8 cellular contexts compared by ENCODE assay signal in genomic region chr3:48897401-48898376, GRCh38. TPM values are rescaled to one million over a fixed set of nuclear protein-coding genes. Genes with fewer than 3 reads are reported as not detected.
DNase-seq lines count a peak whose midpoint lies in the region; ATAC-seq and TF ChIP-seq lines count a peak whose summit lies in the region.

No MANE protein-coding gene starts in this region.

- peak overlapping the region; percentile 92 for H3K27ac Mint-ChIP-seq in activated CD4-positive, alpha-beta T cell treated with anti-CD3 and anti-CD28 coated beads for 36 hours
- peak overlapping the region; percentile 91 to 93 for H3K27ac Mint-ChIP-seq in effector memory CD8-positive, alpha-beta T cell
- peak overlapping the region; percentile 82 to 99 (median 88) for H3K27ac Mint-ChIP-seq in naive thymus-derived CD4-positive, alpha-beta T cell

- H3K9me3 Mint-ChIP-seq in activated CD4-positive, alpha-beta T cell treated with anti-CD3 and anti-CD28 coated beads for 36 hours (ENCODE audit: low read depth): no peaks in the 10 kb centered on the region
- H3K9me3 Mint-ChIP-seq in effector memory CD8-positive, alpha-beta T cell: no peaks in the 10 kb centered on the region
- H3K9me3 Mint-ChIP-seq in naive thymus-derived CD4-positive, alpha-beta T cell: no peaks in the 10 kb centered on the region

- H2AFZ ChIP-seq in OCI-LY1 (ENCODE audit: low read length): no peak overlapping the region

- H3K79me2 ChIP-seq in OCI-LY1 (ENCODE audit: insufficient read depth, low read length): no peaks in the 10 kb centered on the region

- H3K27me3 Mint-ChIP-seq in activated CD4-positive, alpha-beta T cell treated with anti-CD3 and anti-CD28 coated beads for 36 hours: no peaks in the 10 kb centered on the region
- H3K27me3 Mint-ChIP-seq in effector memory CD8-positive, alpha-beta T cell: no peaks in the 10 kb centered on the region
- H3K27me3 Mint-ChIP-seq in naive thymus-derived CD4-positive, alpha-beta T cell: no peaks in the 10 kb centered on the region

- H4K20me1 ChIP-seq in OCI-LY1 (ENCODE audit: insufficient read depth, low read length): no peaks in the 10 kb centered on the region

- H3K27me3 ChIP-seq in OCI-LY1 (ENCODE audit: insufficient read depth, low read length): no peaks in the 10 kb centered on the region
- H3K27me3 ChIP-seq in naive thymus-derived CD4-positive, alpha-beta T cell (ENCODE audit: control insufficient read depth in 2 of 2, insufficient read depth in 2 of 2, low read length in 2 of 2): no peaks in the 10 kb centered on the region

- no peaks in the 10 kb centered on the region for H3K36me3 ChIP-seq in OCI-LY1 (ENCODE audit: insufficient read depth, low read length)
- H3K36me3 ChIP-seq in naive thymus-derived CD4-positive, alpha-beta T cell (ENCODE audit: control insufficient read depth in 2 of 3, insufficient read depth in 3 of 3, low read length in 3 of 3): peaks cover 0 to 4% (median 0%) of the 10 kb centered on the region in 3 experiments

- peak; percentile 33 for DNase-seq in activated CD4-positive, alpha-beta T cell treated with anti-CD3 and anti-CD28 coated beads for 36 hours
- no peak for DNase-seq in activated CD4-positive, alpha-beta T cell treated with anti-CD3 and anti-CD28 coated beads for 48 hours
- peak in 1 of 3 experiments; percentile 10 for DNase-seq in effector memory CD8-positive, alpha-beta T cell
- peak in 2 of 9 donors; percentile 10 to 29 for DNase-seq in naive thymus-derived CD4-positive, alpha-beta T cell
- no peak for DNase-seq in glomerular visceral epithelial cell (ENCODE audit: extremely low spot score)
- no peak for DNase-seq in A172 (ENCODE audit: low spot score)
- no peak for DNase-seq in HEK293T (ENCODE audit: extremely low spot score)

- peak overlapping the region; percentile 31 for H3K27ac ChIP-seq in OCI-LY1 (ENCODE audit: low read depth, low read length, poor library complexity, severe bottlenecking)
- H3K27ac ChIP-seq in naive thymus-derived CD4-positive, alpha-beta T cell (ENCODE audit: low read depth, low read length): peak overlapping the region; percentile 76

- intact Hi-C loops in activated CD4-positive, alpha-beta T cell treated with anti-CD3 and anti-CD28 coated beads for 36 hours (cut with DNase I, micrococcal nuclease): loop anchor here (1.0 to 2.0 kb wide), 8 partner anchors 21 to 777 kb away; partner anchors contain the start of genes ARIH2 (in 2 of the 2), APEH (in 1 of the 2), IP6K2 (in 1 of the 2) and PFKFB4 (in 1 of the 2)
- intact Hi-C loops in naive thymus-derived CD4-positive, alpha-beta T cell (cut with micrococcal nuclease): loop anchor here (1.0 to 10.0 kb wide), 15 partner anchors 21 to 597 kb away; partner anchors contain the start of genes PRKAR2A (in 2 of the 2), ARIH2 (in 1 of the 2), ATRIP (in 1 of the 2) and CCDC51 (in 1 of the 2)

- H3K36me3 Mint-ChIP-seq in activated CD4-positive, alpha-beta T cell treated with anti-CD3 and anti-CD28 coated beads for 36 hours (ENCODE audit: low read depth): no peaks in the 10 kb centered on the region
- peaks cover 6% of the 10 kb centered on the region for H3K36me3 Mint-ChIP-seq in effector memory CD8-positive, alpha-beta T cell (ENCODE audit: insufficient read depth)
- H3K36me3 Mint-ChIP-seq in naive thymus-derived CD4-positive, alpha-beta T cell: peaks cover 0 to 10% (median 0%) of the 10 kb centered on the region in 5 donors

- peaks cover 6% of the 10 kb centered on the region for H3F3A ChIP-seq in OCI-LY1 (ENCODE audit: insufficient read depth, low read length)

- H3K9me2 ChIP-seq in OCI-LY1 (ENCODE audit: low read depth, low read length): no peaks in the 10 kb centered on the region

- H3K4me1 Mint-ChIP-seq in activated CD4-positive, alpha-beta T cell treated with anti-CD3 and anti-CD28 coated beads for 36 hours: peaks cover 24% of the 10 kb centered on the region
- peaks cover 33 to 35% of the 10 kb centered on the region in 2 donors for H3K4me1 Mint-ChIP-seq in effector memory CD8-positive, alpha-beta T cell (ENCODE audit: low read depth in 2 of 2)
- peaks cover 27 to 48% (median 41%) of the 10 kb centered on the region in 7 donors for H3K4me1 Mint-ChIP-seq in naive thymus-derived CD4-positive, alpha-beta T cell

- peak overlapping the region; percentile 94 for H3K4me2 ChIP-seq in OCI-LY1 (ENCODE audit: low read length)

- peak overlapping the region; percentile 79 for H3K4me3 ChIP-seq in OCI-LY1 (ENCODE audit: low read depth, low read length, poor library complexity, severe bottlenecking)
- H3K4me3 ChIP-seq in naive thymus-derived CD4-positive, alpha-beta T cell (ENCODE audit: low read length): peak overlapping the region; percentile 91

- POLR2A ChIA-PET in activated CD4-positive, alpha-beta T cell treated with anti-CD3 and anti-CD28 coated beads for 36 hours (lab: Charles Lee): interaction anchor here (0.5 to 2.3 kb wide), 3 partner anchors 21 to 33 kb away, joined by 3 to 18 read pairs (median 3); partner anchors contain the start of gene ARIH2
- POLR2A ChIA-PET in naive thymus-derived CD4-positive, alpha-beta T cell (lab: Charles Lee): interaction anchor here (0.5 to 3.3 kb wide), 13 partner anchors 11 to 1139 kb away, joined by 3 to 39 read pairs (median 5); partner anchors contain the start of genes ARIH2, NDUFAF3, QRICH1 and WDR6
- POLR2A ChIA-PET in HEK293T (lab: Yijun Ruan, JAX): interaction anchor here (0.8 to 3.7 kb wide), 4 partner anchors 9 to 234 kb away, joined by 3 to 14 read pairs (median 6); partner anchors contain the start of genes ARIH2 and PRKAR2A

- no peaks in the 10 kb centered on the region for H3K9me3 ChIP-seq in OCI-LY1 (ENCODE audit: low read length)
- H3K9me3 ChIP-seq in naive thymus-derived CD4-positive, alpha-beta T cell (ENCODE audit: control insufficient read depth in 2 of 3, low read length in 3 of 3): no peaks in the 10 kb centered on the region

- H3K9ac ChIP-seq in OCI-LY1 (ENCODE audit: low read length): peak overlapping the region; percentile 74

- no peak for TF ChIP-seq CTCF in OCI-LY1 (IDR thresholded peaks at IDR 0.05; ENCODE audit: low read length)

- CTCF ChIA-PET in activated CD4-positive, alpha-beta T cell treated with anti-CD3 and anti-CD28 coated beads for 36 hours (lab: Charles Lee): interaction anchor here (0.6 to 1.3 kb wide), 10 partner anchors 13 to 461 kb away, joined by 3 to 5 read pairs (median 3); partner anchors contain the start of genes ARIH2, NCKIPSD, NDUFAF3 and PRKAR2A
- CTCF ChIA-PET in naive thymus-derived CD4-positive, alpha-beta T cell (lab: Charles Lee): interaction anchor here (0.7 to 2.8 kb wide), 5 partner anchors 22 to 178 kb away, joined by 3 to 15 read pairs (median 3); partner anchors contain the start of gene ARIH2
- CTCF ChIA-PET in HEK293T (lab: Yijun Ruan, JAX): interaction anchor here (0.6 kb wide), 1 partner anchor 158 kb away, joined by 3 read pairs; no protein-coding TSS in a partner anchor

- H3K4me1 ChIP-seq in OCI-LY1 (ENCODE audit: insufficient read depth, low read length, severe bottlenecking): peaks cover 22% of the 10 kb centered on the region
- H3K4me1 ChIP-seq in naive thymus-derived CD4-positive, alpha-beta T cell (ENCODE audit: control insufficient read depth in 2 of 2, insufficient read depth in 2 of 2, low read length in 2 of 2): peaks cover 21 to 23% of the 10 kb centered on the region in 2 donors

- peak overlapping the region; percentile 90 for H3K4me3 Mint-ChIP-seq in activated CD4-positive, alpha-beta T cell treated with anti-CD3 and anti-CD28 coated beads for 36 hours
- H3K4me3 Mint-ChIP-seq in effector memory CD8-positive, alpha-beta T cell: peak overlapping the region; percentile 92 to 96
- peak overlapping the region; percentile 89 to 99 (median 94) for H3K4me3 Mint-ChIP-seq in naive thymus-derived CD4-positive, alpha-beta T cell

- ATAC-seq in activated CD4-positive, alpha-beta T cell treated with anti-CD3 and anti-CD28 coated beads for 36 hours: no peak
- peak; percentile 1 for ATAC-seq in effector memory CD8-positive, alpha-beta T cell (replicated peaks)
- ATAC-seq in naive thymus-derived CD4-positive, alpha-beta T cell: peak; percentile 5

TF ChIP-seq in HEK293T, 16 proteins besides CTCF, POLR2A, EP300 and RAD21:
- TF ChIP-seq PKNOX1 (IDR thresholded peaks at IDR 0.05) (no peak), ELF4 (IDR thresholded peaks at IDR 0.05) (no peak), BHLHE40 (IDR thresholded peaks at IDR 0.05; ENCODE audit: borderline replicate concordance) (no peak)
TF ChIP-seq in HEK293T: peak in this region for 0.

RNA-seq across cellular contexts. Expression of gene SLC25A20, which starts 1.0 kb away (rescaled TPM):
- 10 to 100 TPM; 15.8 to 18.5 TPM for total RNA-seq in activated CD4-positive, alpha-beta T cell treated with anti-CD3 and anti-CD28 coated beads for 36 hours
- total RNA-seq in naive thymus-derived CD4-positive, alpha-beta T cell: 10 to 100 TPM in 4 of 5 experiments, 1 to 10 TPM in 1; 6.6 to 27.3 (median 12.8) TPM
- polyA plus RNA-seq in naive thymus-derived CD4-positive, alpha-beta T cell: 10 to 100 TPM; 15.7 to 19.4 TPM
- total RNA-seq in A172 (2014; rRNA removed; shearing (Covaris generic)): 23.9 and 45.5 TPM in 2 replicates

RNA-seq across cellular contexts. Expression of gene ARIH2, which starts 21.0 kb away (rescaled TPM):
- total RNA-seq in activated CD4-positive, alpha-beta T cell treated with anti-CD3 and anti-CD28 coated beads for 36 hours: 100 to 1,000 TPM; 105 to 112 TPM
- 100 to 1,000 TPM; 103 to 189 (median 150) TPM for total RNA-seq in naive thymus-derived CD4-positive, alpha-beta T cell
- polyA plus RNA-seq in naive thymus-derived CD4-positive, alpha-beta T cell: 100 to 1,000 TPM; 111 to 114 TPM
- 71.3 and 76.1 TPM in 2 replicates for total RNA-seq in A172 (2014; rRNA removed; shearing (Covaris generic))

RNA-seq across cellular contexts. Expression of gene PRKAR2A, which starts 50.0 kb away (rescaled TPM):
- 10 to 100 TPM; 28.7 to 35.2 TPM for total RNA-seq in activated CD4-positive, alpha-beta T cell treated with anti-CD3 and anti-CD28 coated beads for 36 hours
- 10 to 100 TPM; 25.9 to 45.1 (median 38.9) TPM for total RNA-seq in naive thymus-derived CD4-positive, alpha-beta T cell
- 10 to 100 TPM; 10.3 to 12.5 TPM for polyA plus RNA-seq in naive thymus-derived CD4-positive, alpha-beta T cell
- 33.9 and 37.3 TPM in 2 replicates for total RNA-seq in A172 (2014; rRNA removed; shearing (Covaris generic))
